Comparison of ENCODE assay signal across 8 cellular contexts in the genomic region with DNA sequence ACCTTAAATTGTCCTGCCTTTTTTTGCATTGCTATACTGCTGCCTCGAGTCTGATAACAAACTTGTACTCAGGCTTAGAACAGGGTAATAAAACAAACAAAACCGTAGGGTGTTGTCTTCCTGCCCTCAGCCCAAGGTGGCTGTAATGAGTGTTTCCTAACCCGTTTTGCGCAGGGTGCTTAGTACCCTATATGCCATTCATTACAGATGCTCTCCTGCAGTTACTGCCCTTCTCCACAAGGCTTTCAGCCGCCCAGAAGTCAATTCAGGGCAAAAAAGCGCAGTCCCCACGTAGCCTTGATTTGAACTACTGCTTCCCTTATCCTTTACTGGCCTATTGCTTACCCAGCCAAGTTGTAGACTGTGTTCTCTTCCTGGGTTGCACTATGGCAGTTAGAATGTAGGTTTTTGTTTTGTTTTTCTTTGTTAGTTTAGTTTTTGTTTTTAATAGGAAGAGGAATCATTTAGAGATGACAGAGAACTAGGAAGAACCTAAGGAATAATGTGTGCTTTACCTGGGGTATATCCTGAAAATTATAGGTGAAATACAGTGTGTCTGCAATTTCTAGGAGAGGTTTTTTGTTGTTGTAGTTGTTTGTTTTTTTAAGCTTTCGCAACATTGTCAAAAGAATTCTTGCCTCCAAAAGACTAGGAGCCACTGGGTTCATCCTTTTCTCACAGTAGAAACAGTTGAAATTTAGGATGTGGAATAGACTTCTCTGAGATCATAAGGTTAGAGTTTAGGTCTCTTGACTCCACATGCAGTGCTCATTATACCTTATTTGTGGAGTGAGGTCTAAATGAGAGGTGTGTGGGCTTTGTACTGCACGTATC. TPM values are rescaled to one million over a fixed set of nuclear protein-coding genes. Genes with fewer than 3 reads are reported as not detected.
DNase-seq lines count a peak whose midpoint lies in the region; TF ChIP-seq lines count a peak whose summit lies in the region.

No MANE protein-coding gene starts in this region.

- peak overlapping the region; percentile 94 to 99 (median 97) for H3K4me3 Mint-ChIP-seq in brain

- H3K4me1 ChIP-seq in Loucy (ENCODE audit: insufficient read depth, low read length, poor library complexity, severe bottlenecking) = peaks cover 47% of the 10 kb centered on the region

- H3K79me2 ChIP-seq in Loucy (ENCODE audit: insufficient read depth, low read length) = peaks cover 67% of the 10 kb centered on the region

- H3K4me1 Mint-ChIP-seq in brain = peaks cover 49% of the 10 kb centered on the region

- H3K4me3 ChIP-seq in GM12865 (ENCODE audit: low read depth, low read length) = peak overlapping the region; percentile 66
- peak overlapping the region; percentile 86 for H3K4me3 ChIP-seq in Loucy (ENCODE audit: low read length, poor library complexity, severe bottlenecking)

- peaks cover 19% of the 10 kb centered on the region; the same call in 1 of the 2 replicates for H3K36me3 ChIP-seq in Loucy (ENCODE audit: insufficient read depth, low read length)

- peak overlapping the region; percentile 89 to 96 (median 95) for H3K27ac Mint-ChIP-seq in brain

- H3K36me3 Mint-ChIP-seq in brain = peaks cover 28% of the 10 kb centered on the region

- no peaks in the 10 kb centered on the region for H3K9me3 Mint-ChIP-seq in brain

- peak overlapping the region; percentile 89 for H3K9ac ChIP-seq in Loucy (ENCODE audit: low read depth, low read length, poor library complexity, severe bottlenecking)

- peaks cover 13% of the 10 kb centered on the region for H3K27me3 Mint-ChIP-seq in brain

- H3K27me3 ChIP-seq in Loucy (ENCODE audit: insufficient read depth, low read length, poor library complexity, severe bottlenecking) = no peaks in the 10 kb centered on the region

- peak; percentile 86 for DNase-seq in GM12865 (ENCODE audit: low read depth)
- DNase-seq in HCEC 1CT = peak; percentile 73
- DNase-seq in T-helper 9 cell = peak; percentile 34
- peak; percentile 81 for DNase-seq in iPS-NIHi7 (ENCODE audit: extremely low spot score)
- DNase-seq in stimulated activated CD4-positive, alpha-beta T cell treated with anti-CD3 and anti-CD28 coated beads, Interleukin-15, amount 100 ng/mL, for 24 hours = peak; percentile 65
- DNase-seq in NCI-H446 treated with DMSO at 0.1 percent for 48 hours (lab: John Stamatoyannopoulos, UW) = no peak

- H4K20me1 ChIP-seq in Loucy (ENCODE audit: insufficient read depth, low read length, poor library complexity, severe bottlenecking) = peaks cover 38% of the 10 kb centered on the region

- peak; percentile 63 for TF ChIP-seq CTCF in GM12865 (IDR thresholded peaks at IDR 0.05; ENCODE audit: insufficient read depth, low read depth, low read length, missing control alignments)
- TF ChIP-seq CTCF in Loucy (conservative IDR thresholded peaks at IDR 0.05; ENCODE audit: low read length) = peak; percentile 63
- TF ChIP-seq CTCF in brain (conservative IDR thresholded peaks at IDR 0.05) = peak; percentile 56 to 70

- H3K9me3 ChIP-seq in Loucy (ENCODE audit: insufficient read depth, low read depth, low read length) = no peaks in the 10 kb centered on the region

- no peaks in the 10 kb centered on the region for H3K9me2 ChIP-seq in Loucy (replicated peaks; ENCODE audit: low read depth, low read length)

- H2AFZ ChIP-seq in Loucy (ENCODE audit: low read length) = no peak overlapping the region

- peak overlapping the region; percentile 90 for H3K4me2 ChIP-seq in Loucy (ENCODE audit: low read depth, low read length, poor library complexity, severe bottlenecking)

- H3F3A ChIP-seq in Loucy (ENCODE audit: low read depth) = no peaks in the 10 kb centered on the region

RNA-seq across cellular contexts. Expression of a gene that starts 1.3 kb away (rescaled TPM):
- polyA plus RNA-seq in brain (ENCODE audit: insufficient read depth, low read depth, low replicate concordance) = 20.7 TPM

RNA-seq across cellular contexts. Expression of a gene that starts 1.4 kb away (rescaled TPM):
- polyA plus RNA-seq in brain (ENCODE audit: insufficient read depth, low read depth, low replicate concordance) = 5.6 TPM

RNA-seq across cellular contexts. Expression of a gene that starts 41.3 kb away (rescaled TPM):
- 13.1 TPM for polyA plus RNA-seq in brain (ENCODE audit: insufficient read depth, low read depth, low replicate concordance)

RNA-seq across cellular contexts. Expression of a gene that starts 57.3 kb away (rescaled TPM):
- polyA plus RNA-seq in brain (ENCODE audit: insufficient read depth, low read depth, low replicate concordance) = 1.5 TPM
